ENCODE assay signal across 13 cellular contexts in genomic region chr9:20320921-20321320, GRCh38.
DNase-seq lines count a peak whose midpoint lies in the region; ATAC-seq, FAIRE-seq and TF ChIP-seq lines count a peak whose summit lies in the region.
"Had no signal": no experiment of that assay in that cellular context is flagged by ENCODE, and none has a peak within 500 bp of the region (broad histone marks: within the 10 kb centered on the region; RNA-seq: fewer than 3 reads in every experiment).

No MANE protein-coding gene starts in this region.

- H4K20me1 ChIP-seq in keratinocyte (ENCODE audit: control insufficient read depth, extremely low read depth, insufficient read depth, low read length), result no peaks in the 10 kb centered on the region

- no peak for TF ChIP-seq CTCF in keratinocyte (optimal IDR thresholded peaks at IDR 0.05 in 1 of 3, IDR thresholded peaks at IDR 0.05 in 1 of 3, conservative IDR thresholded peaks at IDR 0.05 in 1 of 3; ENCODE audit: extremely low read depth in 1 of 3, insufficient read depth in 2 of 3, low read length in 3 of 3)

- FAIRE-seq in keratinocyte (lab: Jason Lieb, UNC), result peak; percentile 87

- no peaks in the 10 kb centered on the region for H3K9me3 ChIP-seq in keratinocyte (ENCODE audit: control insufficient read depth, low read depth, low read length)
- H3K9me3 ChIP-seq: SJCRH30 had no signal

- H3K9me3 Mint-ChIP-seq in activated naive CD4-positive, alpha-beta T cell treated with anti-CD3 and anti-CD28 coated beads, Interleukin-2, amount 50 U/mL, for 24 hours, result peaks cover 12% of the 10 kb centered on the region
- peaks cover 0 to 8% of the 10 kb centered on the region in 2 donors for H3K9me3 Mint-ChIP-seq in activated naive CD4-positive, alpha-beta T cell treated with anti-CD3 and anti-CD28 coated beads, Interleukin-2, amount 50 U/mL, for 72 hours
- H3K9me3 Mint-ChIP-seq: stimulated activated naive B cell treated with anti-CD40 and anti-IgM and Interleukin-4, amounts not matched to agents 10 μg/mL and 1 μg/mL and 100 μg/mL, for 72 hours had no signal

- H3K9me1 ChIP-seq in keratinocyte (ENCODE audit: control insufficient read depth, extremely low read depth, insufficient read depth, low read length), result no peaks in the 10 kb centered on the region

- no peaks in the 10 kb centered on the region for H3K79me2 ChIP-seq in keratinocyte (ENCODE audit: control insufficient read depth, insufficient read depth, low read length)

- no peak for ATAC-seq in activated naive CD4-positive, alpha-beta T cell treated with anti-CD3 and anti-CD28 coated beads, Interleukin-2, amount 50 U/mL, for 72 hours
- no peak for ATAC-seq in HG02571 (IDR thresholded peaks at IDR 0.05; ENCODE audit: unreplicated experiment)
- no peak for ATAC-seq in HG02870 (IDR thresholded peaks at IDR 0.05; ENCODE audit: unreplicated experiment)
- no peak for ATAC-seq in HG02642 (IDR thresholded peaks at IDR 0.05; ENCODE audit: poor library complexity, unreplicated experiment)
- ATAC-seq: stimulated activated naive B cell treated with anti-CD40 and anti-IgM and Interleukin-4, amounts not matched to agents 10 μg/mL and 1 μg/mL and 100 μg/mL, for 72 hours had no signal

- H3K4me2 ChIP-seq in keratinocyte (ENCODE audit: control insufficient read depth, extremely low read depth, insufficient read depth, low read depth, low read length), result peak overlapping the region; percentile 75

- H3K4me1 Mint-ChIP-seq in activated naive CD4-positive, alpha-beta T cell treated with anti-CD3 and anti-CD28 coated beads, Interleukin-2, amount 50 U/mL, for 24 hours, result peaks cover 91% of the 10 kb centered on the region
- H3K4me1 Mint-ChIP-seq: stimulated activated naive B cell treated with anti-CD40 and anti-IgM and Interleukin-4, amounts not matched to agents 10 μg/mL and 1 μg/mL and 100 μg/mL, for 72 hours had no signal

- peak overlapping the region in 2 of 3 experiments; percentile 20 to 22 for H3K4me3 ChIP-seq in keratinocyte (ENCODE audit: control insufficient read depth in 2 of 3, extremely low read depth in 1 of 3, insufficient read depth in 2 of 3, low read depth in 1 of 3, low read length in 3 of 3)
- H3K4me3 ChIP-seq: lung, SJCRH30 had no signal

- H3K9ac ChIP-seq in keratinocyte (ENCODE audit: control insufficient read depth, extremely low read depth, insufficient read depth, low read length), result peak overlapping the region; percentile 43

- H3K36me3 Mint-ChIP-seq in activated naive CD4-positive, alpha-beta T cell treated with anti-CD3 and anti-CD28 coated beads, Interleukin-2, amount 50 U/mL, for 24 hours, result peaks cover 7% of the 10 kb centered on the region
- H3K36me3 Mint-ChIP-seq in activated naive CD4-positive, alpha-beta T cell treated with anti-CD3 and anti-CD28 coated beads, Interleukin-2, amount 50 U/mL, for 72 hours, result peaks cover 0 to 12% of the 10 kb centered on the region in 2 donors
- H3K36me3 Mint-ChIP-seq: stimulated activated naive B cell treated with anti-CD40 and anti-IgM and Interleukin-4, amounts not matched to agents 10 μg/mL and 1 μg/mL and 100 μg/mL, for 72 hours had no signal

- dilution Hi-C loops in keratinocyte (cut with MboI; ENCODE audit: extremely low pct_ligation_motif_present, low sequenced_read_pairs), result no loop called here

- H3K27ac ChIP-seq in keratinocyte (ENCODE audit: control insufficient read depth, insufficient read depth, low read length), result peak overlapping the region; percentile 86
- H3K27ac ChIP-seq: SJCRH30, VCaP had no signal

- peak overlapping the region; percentile 78 for H3K4me3 Mint-ChIP-seq in activated naive CD4-positive, alpha-beta T cell treated with anti-CD3 and anti-CD28 coated beads, Interleukin-2, amount 50 U/mL, for 24 hours
- H3K4me3 Mint-ChIP-seq: stimulated activated naive B cell treated with anti-CD40 and anti-IgM and Interleukin-4, amounts not matched to agents 10 μg/mL and 1 μg/mL and 100 μg/mL, for 72 hours had no signal

- H3K27ac Mint-ChIP-seq in activated naive CD4-positive, alpha-beta T cell treated with anti-CD3 and anti-CD28 coated beads, Interleukin-2, amount 50 U/mL, for 24 hours, result peak overlapping the region; percentile 96
- peak overlapping the region; percentile 85 to 98 for H3K27ac Mint-ChIP-seq in activated naive CD4-positive, alpha-beta T cell treated with anti-CD3 and anti-CD28 coated beads, Interleukin-2, amount 50 U/mL, for 72 hours
- H3K27ac Mint-ChIP-seq: stimulated activated naive B cell treated with anti-CD40 and anti-IgM and Interleukin-4, amounts not matched to agents 10 μg/mL and 1 μg/mL and 100 μg/mL, for 72 hours had no signal

- peak overlapping the region; percentile 71 for H2AFZ ChIP-seq in keratinocyte (ENCODE audit: control insufficient read depth, low read length)

- no peaks in the 10 kb centered on the region for H3K36me3 ChIP-seq in keratinocyte (ENCODE audit: control insufficient read depth in 2 of 2, extremely low read depth in 1 of 2, insufficient read depth in 2 of 2, low read length in 2 of 2)
- H3K36me3 ChIP-seq: SJCRH30 had no signal

- no peaks in the 10 kb centered on the region for H3K27me3 Mint-ChIP-seq in activated naive CD4-positive, alpha-beta T cell treated with anti-CD3 and anti-CD28 coated beads, Interleukin-2, amount 50 U/mL, for 24 hours

- DNase-seq in activated naive CD4-positive, alpha-beta T cell treated with anti-CD3 and anti-CD28 coated beads, Interleukin-2, amount 50 U/mL, for 16 hours, result no peak
- no peak for DNase-seq in activated naive CD4-positive, alpha-beta T cell treated with anti-CD3 and anti-CD28 coated beads, Interleukin-2, amount 50 U/mL, for 72 hours (ENCODE audit: low spot score in 2 of 2)
- no peak for DNase-seq in keratinocyte (ENCODE audit: low read depth, low spot score)
- DNase-seq in activated effector memory CD4-positive, alpha-beta T cell treated with Interleukin-2 at 50 U/mL for 16 hours, result no peak
- DNase-seq: NCI-H2171; stimulated activated naive B cell treated with anti-CD40 and anti-IgM and Interleukin-4, amounts not matched to agents 10 μg/mL and 1 μg/mL and 100 μg/mL, for 72 hours had no signal

- peaks cover 41% of the 10 kb centered on the region for H3K4me1 ChIP-seq in keratinocyte (ENCODE audit: control insufficient read depth, extremely low read depth, insufficient read depth, low read length)
- H3K4me1 ChIP-seq: SJCRH30 had no signal

- H3K27me3 ChIP-seq in keratinocyte (ENCODE audit: control insufficient read depth, extremely low read depth, insufficient read depth, low read length), result no peaks in the 10 kb centered on the region
- H3K27me3 ChIP-seq: SJCRH30 had no signal
